Comparison of ENCODE assay signal across 1 cellular context in genomic region chr13:20680416-20681080, GRCh38.
TF ChIP-seq lines count a peak whose summit lies in the region.

No MANE protein-coding gene starts in this region.

TF ChIP-seq in GM12878, 131 proteins besides CTCF, POLR2A, EP300 and RAD21:
- TF ChIP-seq ZNF217 (IDR thresholded peaks at IDR 0.05): no peak
- no peak for TF ChIP-seq ZNF24 (IDR thresholded peaks at IDR 0.05)
- no peak for TF ChIP-seq TAF1 (IDR thresholded peaks at IDR 0.05; ENCODE audit: borderline replicate concordance, low read depth, low read length)
- no peak for TF ChIP-seq ZNF687 (IDR thresholded peaks at IDR 0.05)
- TF ChIP-seq STAT1 (conservative IDR thresholded peaks at IDR 0.05): no peak
- TF ChIP-seq RBBP5 (conservative IDR thresholded peaks at IDR 0.05): no peak
- no peak for TF ChIP-seq SP1 (IDR thresholded peaks at IDR 0.05; ENCODE audit: low read depth, low read length)
- no peak for TF ChIP-seq SUZ12 (IDR thresholded peaks at IDR 0.05; ENCODE audit: unreplicated experiment)
- TF ChIP-seq ELK1 (IDR thresholded peaks at IDR 0.05; ENCODE audit: low read depth, low read length): no peak
- no peak for TF ChIP-seq SRF (IDR thresholded peaks at IDR 0.05; ENCODE audit: low read depth in 2 of 2, low read length in 2 of 2)
- no peak for TF ChIP-seq BRCA1 (IDR thresholded peaks at IDR 0.05; ENCODE audit: low read depth, low read length)
- TF ChIP-seq NBN (IDR thresholded peaks at IDR 0.05): no peak
- TF ChIP-seq SUPT20H (IDR thresholded peaks at IDR 0.05; ENCODE audit: borderline replicate concordance, control insufficient read depth, low read depth, low read length): no peak
- TF ChIP-seq NFIC (IDR thresholded peaks at IDR 0.05; ENCODE audit: low read depth, low read length): no peak
- TF ChIP-seq ETV6 (conservative IDR thresholded peaks at IDR 0.05 in 1 of 2, IDR thresholded peaks at IDR 0.05 in 1 of 2; ENCODE audit: borderline replicate concordance in 1 of 2, low read depth in 1 of 2): no peak
- TF ChIP-seq YBX1 (IDR thresholded peaks at IDR 0.05): no peak
